ENCODE assay signal across 29 cellular contexts in the genomic region with DNA sequence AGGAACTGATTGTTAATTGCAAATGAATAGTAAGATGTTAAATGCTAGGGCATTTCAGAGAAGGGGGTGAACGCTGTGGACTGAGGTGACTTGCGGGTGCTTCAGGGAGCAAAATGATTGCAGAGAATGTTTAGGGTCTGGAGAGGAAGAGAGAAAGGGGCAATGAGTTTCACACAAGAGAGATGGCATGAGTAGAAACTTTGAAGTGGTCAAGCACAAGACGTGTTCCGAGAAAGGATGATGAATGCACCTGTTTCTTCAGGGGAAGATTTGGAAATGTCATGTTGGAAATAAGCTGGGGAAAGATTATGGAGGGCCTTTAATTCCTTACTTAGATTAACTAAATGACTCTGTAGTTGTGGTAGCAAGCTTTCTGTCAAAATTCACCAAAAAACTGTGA. TPM values are rescaled to one million over a fixed set of nuclear protein-coding genes. Genes with fewer than 3 reads are reported as not detected.
A peak's percentile ranks its signal among the peaks of the same experiment; 100 is the strongest.
DNase-seq lines count a peak whose midpoint lies in the region; ATAC-seq, FAIRE-seq and TF ChIP-seq lines count a peak whose summit lies in the region.
"Had no signal": no experiment of that assay in that cellular context is flagged by ENCODE, and none has a peak within 500 bp of the region (broad histone marks: within the 10 kb centered on the region; RNA-seq: fewer than 3 reads in every experiment).

No MANE protein-coding gene starts in this region.

- no peaks in the 10 kb centered on the region for H3K27me3 Mint-ChIP-seq in activated CD4-positive, alpha-beta memory T cell treated with anti-CD3 and anti-CD28 coated beads for 36 hours
- H3K27me3 Mint-ChIP-seq in activated CD4-positive, alpha-beta memory T cell treated with anti-CD3 and anti-CD28 coated beads, Interleukin-2, amount 10 ng/mL, durations not matched to agents 7 days and 5 days = peaks cover 2% of the 10 kb centered on the region
- H3K27me3 Mint-ChIP-seq in activated T-helper 2 cell treated with anti-CD3 and anti-CD28 coated beads, Interferon-gamma antibody, Interleukin-2, Interleukin-4, amounts not matched to agents 10 μg/mL and 5 μg/mL and 100 μg/mL, durations not matched to agents 14 hours and 24 hours and 36 hours (ENCODE audit: low read depth) = no peaks in the 10 kb centered on the region
- H3K27me3 Mint-ChIP-seq: activated CD8-positive, alpha-beta memory T cell treated with anti-CD3 and anti-CD28 coated beads, Interleukin-2, amount 10 ng/mL, durations not matched to agents 7 days and 5 days; naive B cell; type B pancreatic cell had no signal

- DNase-seq in activated CD4-positive, alpha-beta memory T cell treated with anti-CD3 and anti-CD28 coated beads for 36 hours = no peak
- no peak for DNase-seq in activated CD4-positive, alpha-beta memory T cell treated with anti-CD3 and anti-CD28 coated beads, Interleukin-2, amount 10 ng/mL, durations not matched to agents 7 days and 5 days
- DNase-seq in GM12891 (ENCODE audit: insufficient read length, low spot score) (no peak), tibial artery (no peak), DMS114 treated with DMSO at 0.1 percent for 48 hours (lab: John Stamatoyannopoulos, UW; ENCODE audit: unreplicated experiment) (no peak), NCI-H510A treated with DMSO at 0.1 percent for 48 hours (lab: John Stamatoyannopoulos, UW) (no peak)
- DNase-seq in activated T-helper 2 cell treated with anti-CD3 and anti-CD28 coated beads, Interferon-gamma antibody, Interleukin-2, Interleukin-4, amounts not matched to agents 10 μg/mL and 5 μg/mL and 100 μg/mL, durations not matched to agents 14 hours and 24 hours and 36 hours (ENCODE audit: low spot score) = no peak
- peak in 1 of 2 donors; percentile 54 for DNase-seq in stimulated activated effector memory CD8-positive, alpha-beta T cell treated with anti-CD3 and anti-CD28 coated beads, Interleukin-12 subunit alpha, Interleukin-12 subunit beta, amount 100 ng/mL, for 72 hours (ENCODE audit: low spot score in 2 of 2)
- DNase-seq: activated CD4-positive, CD25-positive, alpha-beta regulatory T cell; activated CD8-positive, alpha-beta memory T cell treated with anti-CD3 and anti-CD28 coated beads, Interleukin-2, amount 10 ng/mL, durations not matched to agents 7 days and 5 days; activated effector memory CD4-positive, alpha-beta T cell treated with anti-CD3 and anti-CD28 coated beads, Interleukin-2, amount 50 U/mL, for 16 hours; C1 segment of cervical spinal cord; heart left ventricle; left colon; mesendoderm; NCI-H1417 treated with DMSO at 0.1 percent for 48 hours; NCI-H446; SJCRH30; spleen; stimulated activated CD4-positive, alpha-beta T cell treated with anti-CD3 and anti-CD28 coated beads, Interleukin-4, amount 100 ng/mL, for 1 hour had no signal

- H3K27ac Mint-ChIP-seq in activated CD4-positive, alpha-beta memory T cell treated with anti-CD3 and anti-CD28 coated beads for 36 hours = peak overlapping the region; percentile 55
- no peak overlapping the region for H3K27ac Mint-ChIP-seq in activated CD4-positive, alpha-beta memory T cell treated with anti-CD3 and anti-CD28 coated beads, Interleukin-2, amount 10 ng/mL, durations not matched to agents 7 days and 5 days
- H3K27ac Mint-ChIP-seq in activated T-helper 2 cell treated with anti-CD3 and anti-CD28 coated beads, Interferon-gamma antibody, Interleukin-2, Interleukin-4, amounts not matched to agents 10 μg/mL and 5 μg/mL and 100 μg/mL, durations not matched to agents 14 hours and 24 hours and 36 hours = peak overlapping the region; percentile 24
- no peak overlapping the region for H3K27ac Mint-ChIP-seq in stimulated activated effector memory CD8-positive, alpha-beta T cell treated with anti-CD3 and anti-CD28 coated beads, Interleukin-12 subunit alpha, Interleukin-12 subunit beta, amount 100 ng/mL, for 72 hours
- H3K27ac Mint-ChIP-seq: type B pancreatic cell had no signal

- H3K4me3 Mint-ChIP-seq in activated CD4-positive, alpha-beta memory T cell treated with anti-CD3 and anti-CD28 coated beads for 36 hours = no peak overlapping the region
- no peak overlapping the region for H3K4me3 Mint-ChIP-seq in activated CD4-positive, alpha-beta memory T cell treated with anti-CD3 and anti-CD28 coated beads, Interleukin-2, amount 10 ng/mL, durations not matched to agents 7 days and 5 days
- H3K4me3 Mint-ChIP-seq in activated T-helper 2 cell treated with anti-CD3 and anti-CD28 coated beads, Interferon-gamma antibody, Interleukin-2, Interleukin-4, amounts not matched to agents 10 μg/mL and 5 μg/mL and 100 μg/mL, durations not matched to agents 14 hours and 24 hours and 36 hours (ENCODE audit: low read depth) = peak overlapping the region; percentile 0
- peak overlapping the region; percentile 8 for H3K4me3 Mint-ChIP-seq in stimulated activated effector memory CD8-positive, alpha-beta T cell treated with anti-CD3 and anti-CD28 coated beads, Interleukin-12 subunit alpha, Interleukin-12 subunit beta, amount 100 ng/mL, for 72 hours
- H3K4me3 Mint-ChIP-seq: activated CD8-positive, alpha-beta memory T cell treated with anti-CD3 and anti-CD28 coated beads, Interleukin-2, amount 10 ng/mL, durations not matched to agents 7 days and 5 days; type B pancreatic cell had no signal

- H3K9me3 ChIP-seq in tibial artery = no peaks in the 10 kb centered on the region
- H3K9me3 ChIP-seq: ascending aorta, HAP-1, heart left ventricle, right atrium auricular region, SJCRH30, spleen had no signal

- no peaks in the 10 kb centered on the region for H3K27me3 ChIP-seq in tibial artery
- H3K27me3 ChIP-seq: ascending aorta, heart left ventricle, right atrium auricular region, SJCRH30, spleen had no signal

- POLR2A ChIA-PET in activated CD4-positive, alpha-beta memory T cell treated with anti-CD3 and anti-CD28 coated beads for 36 hours (lab: Charles Lee) = interaction anchor here (0.9 to 2.2 kb wide), 4 partner anchors 39 to 81 kb away, joined by 4 to 14 read pairs (median 9); a partner anchor contains a TSS
- POLR2A ChIA-PET in activated CD4-positive, alpha-beta memory T cell treated with anti-CD3 and anti-CD28 coated beads, Interleukin-2, amount 10 ng/mL, durations not matched to agents 7 days and 5 days (lab: Charles Lee) = interaction anchor here (0.7 to 1.9 kb wide), 5 partner anchors 38 to 84 kb away, joined by 3 to 13 read pairs (median 8); a partner anchor contains a TSS

- H3K36me3 ChIP-seq in tibial artery = no peaks in the 10 kb centered on the region
- H3K36me3 ChIP-seq: ascending aorta, HAP-1, heart left ventricle, right atrium auricular region, SJCRH30, spleen had no signal

- TF ChIP-seq CTCF in tibial artery (IDR thresholded peaks at IDR 0.05) = no peak

- no peaks in the 10 kb centered on the region for H3K9me3 Mint-ChIP-seq in activated CD4-positive, alpha-beta memory T cell treated with anti-CD3 and anti-CD28 coated beads for 36 hours
- H3K9me3 Mint-ChIP-seq in activated CD4-positive, alpha-beta memory T cell treated with anti-CD3 and anti-CD28 coated beads, Interleukin-2, amount 10 ng/mL, durations not matched to agents 7 days and 5 days = peaks cover 2% of the 10 kb centered on the region
- no peaks in the 10 kb centered on the region for H3K9me3 Mint-ChIP-seq in activated T-helper 2 cell treated with anti-CD3 and anti-CD28 coated beads, Interferon-gamma antibody, Interleukin-2, Interleukin-4, amounts not matched to agents 10 μg/mL and 5 μg/mL and 100 μg/mL, durations not matched to agents 14 hours and 24 hours and 36 hours
- no peaks in the 10 kb centered on the region for H3K9me3 Mint-ChIP-seq in stimulated activated effector memory CD8-positive, alpha-beta T cell treated with anti-CD3 and anti-CD28 coated beads, Interleukin-12 subunit alpha, Interleukin-12 subunit beta, amount 100 ng/mL, for 72 hours
- H3K9me3 Mint-ChIP-seq: naive B cell, type B pancreatic cell had no signal

- no peak for ATAC-seq in stimulated activated effector memory CD8-positive, alpha-beta T cell treated with anti-CD3 and anti-CD28 coated beads, Interleukin-12 subunit alpha, Interleukin-12 subunit beta, amount 100 ng/mL, for 72 hours
- ATAC-seq: left colon had no signal

- no peak overlapping the region for H3K27ac ChIP-seq in tibial artery
- H3K27ac ChIP-seq: ascending aorta, right atrium auricular region, SJCRH30 had no signal

- H3K4me3 ChIP-seq in tibial artery = no peak overlapping the region
- H3K4me3 ChIP-seq: ascending aorta, HAP-1, heart left ventricle, right atrium auricular region, SJCRH30, spleen had no signal

- intact Hi-C loops in activated CD4-positive, alpha-beta memory T cell treated with anti-CD3 and anti-CD28 coated beads for 36 hours (cut with micrococcal nuclease) = loop anchor here (1.0 to 10.0 kb wide), 2 partner anchors 227 to 350 kb away; no protein-coding TSS in a partner anchor
- intact Hi-C loops in activated T-helper 2 cell treated with anti-CD3 and anti-CD28 coated beads, Interferon-gamma antibody, Interleukin-2, Interleukin-4, amounts not matched to agents 10 μg/mL and 5 μg/mL and 100 μg/mL, durations not matched to agents 14 hours and 24 hours and 36 hours (cut with micrococcal nuclease) = loop anchor here (5.0 to 10.0 kb wide), 4 partner anchors 138 to 1987 kb away; no protein-coding TSS in a partner anchor
- intact Hi-C loops in tibial artery (cut with DNase I; ENCODE audit: low total_unique reads) = no loop called here

- no peak for TF ChIP-seq POLR2A in GM12891 (IDR thresholded peaks at IDR 0.05; ENCODE audit: low read depth, low read length)

- CTCF ChIA-PET in activated CD4-positive, alpha-beta memory T cell treated with anti-CD3 and anti-CD28 coated beads for 36 hours (lab: Charles Lee) = interaction anchor here (1.3 to 2.5 kb wide), 4 partner anchors 25 to 81 kb away, joined by 3 to 16 read pairs (median 9); a partner anchor contains a TSS
- CTCF ChIA-PET in activated CD4-positive, alpha-beta memory T cell treated with anti-CD3 and anti-CD28 coated beads, Interleukin-2, amount 10 ng/mL, durations not matched to agents 7 days and 5 days (lab: Charles Lee) = interaction anchor here (1.1 to 2.3 kb wide), 5 partner anchors 39 to 83 kb away, joined by 3 to 7 read pairs (median 4); no protein-coding TSS in a partner anchor

- no peaks in the 10 kb centered on the region for H3K4me1 ChIP-seq in tibial artery
- H3K4me1 ChIP-seq: ascending aorta, HAP-1, right atrium auricular region, SJCRH30 had no signal

- H3K4me1 Mint-ChIP-seq in activated CD4-positive, alpha-beta memory T cell treated with anti-CD3 and anti-CD28 coated beads for 36 hours (ENCODE audit: low read depth) = peaks cover 67% of the 10 kb centered on the region
- peaks cover 65% of the 10 kb centered on the region for H3K4me1 Mint-ChIP-seq in activated CD4-positive, alpha-beta memory T cell treated with anti-CD3 and anti-CD28 coated beads, Interleukin-2, amount 10 ng/mL, durations not matched to agents 7 days and 5 days
- H3K4me1 Mint-ChIP-seq in activated T-helper 2 cell treated with anti-CD3 and anti-CD28 coated beads, Interferon-gamma antibody, Interleukin-2, Interleukin-4, amounts not matched to agents 10 μg/mL and 5 μg/mL and 100 μg/mL, durations not matched to agents 14 hours and 24 hours and 36 hours (ENCODE audit: low read depth) = peaks cover 69% of the 10 kb centered on the region
- peaks cover 59% of the 10 kb centered on the region for H3K4me1 Mint-ChIP-seq in stimulated activated effector memory CD8-positive, alpha-beta T cell treated with anti-CD3 and anti-CD28 coated beads, Interleukin-12 subunit alpha, Interleukin-12 subunit beta, amount 100 ng/mL, for 72 hours

- FAIRE-seq in GM12891 (lab: Jason Lieb, UNC) = peak; percentile 52
- FAIRE-seq: RCC 7860 had no signal

- no peaks in the 10 kb centered on the region for H3K36me3 Mint-ChIP-seq in activated CD4-positive, alpha-beta memory T cell treated with anti-CD3 and anti-CD28 coated beads for 36 hours
- peaks cover 13% of the 10 kb centered on the region for H3K36me3 Mint-ChIP-seq in activated CD4-positive, alpha-beta memory T cell treated with anti-CD3 and anti-CD28 coated beads, Interleukin-2, amount 10 ng/mL, durations not matched to agents 7 days and 5 days (ENCODE audit: low read depth)
- no peaks in the 10 kb centered on the region for H3K36me3 Mint-ChIP-seq in activated T-helper 2 cell treated with anti-CD3 and anti-CD28 coated beads, Interferon-gamma antibody, Interleukin-2, Interleukin-4, amounts not matched to agents 10 μg/mL and 5 μg/mL and 100 μg/mL, durations not matched to agents 14 hours and 24 hours and 36 hours (ENCODE audit: low read depth)
- peaks cover 7% of the 10 kb centered on the region for H3K36me3 Mint-ChIP-seq in stimulated activated effector memory CD8-positive, alpha-beta T cell treated with anti-CD3 and anti-CD28 coated beads, Interleukin-12 subunit alpha, Interleukin-12 subunit beta, amount 100 ng/mL, for 72 hours
- H3K36me3 Mint-ChIP-seq: naive B cell, type B pancreatic cell had no signal

RNA-seq across cellular contexts. Expression of a gene that starts 43.4 kb away (rescaled TPM):
- 1 to 10 TPM; 3.1 to 3.8 TPM for total RNA-seq in activated CD4-positive, alpha-beta memory T cell treated with anti-CD3 and anti-CD28 coated beads for 36 hours
- total RNA-seq in activated CD4-positive, alpha-beta memory T cell treated with anti-CD3 and anti-CD28 coated beads, Interleukin-2, amount 10 ng/mL, durations not matched to agents 7 days and 5 days = 1 to 10 TPM; 1.3 to 1.5 TPM
- 0.71 TPM for polyA plus RNA-seq in GM12891 (2012; ENCODE audit: low read depth, missing spikeins)
- total RNA-seq in activated T-helper 2 cell treated with anti-CD3 and anti-CD28 coated beads, Interferon-gamma antibody, Interleukin-2, Interleukin-4, amounts not matched to agents 10 μg/mL and 5 μg/mL and 100 μg/mL, durations not matched to agents 14 hours and 24 hours and 36 hours = 1.1 TPM in 2 replicates
- total RNA-seq: A673, ascending aorta, M059J, osteocyte, SJCRH30 had no signal
- polyA plus RNA-seq: heart left ventricle had no signal

Comparison
In these comparisons a context has a peak if more than half of its experiments do, and no peak if none do; other contexts are left out.
1. H3K27ac Mint-ChIP-seq: peak in activated CD4-positive, alpha-beta memory T cell treated with anti-CD3 and anti-CD28 coated beads for 36 hours (single experiment) and activated T-helper 2 cell treated with anti-CD3 and anti-CD28 coated beads, Interferon-gamma antibody, Interleukin-2, Interleukin-4, amounts not matched to agents 10 μg/mL and 5 μg/mL and 100 μg/mL, durations not matched to agents 14 hours and 24 hours and 36 hours (single experiment); none in activated CD4-positive, alpha-beta memory T cell treated with anti-CD3 and anti-CD28 coated beads, Interleukin-2, amount 10 ng/mL, durations not matched to agents 7 days and 5 days (single experiment) and stimulated activated effector memory CD8-positive, alpha-beta T cell treated with anti-CD3 and anti-CD28 coated beads, Interleukin-12 subunit alpha, Interleukin-12 subunit beta, amount 100 ng/mL, for 72 hours (single experiment).
2. H3K4me3 Mint-ChIP-seq: peak in activated T-helper 2 cell treated with anti-CD3 and anti-CD28 coated beads, Interferon-gamma antibody, Interleukin-2, Interleukin-4, amounts not matched to agents 10 μg/mL and 5 μg/mL and 100 μg/mL, durations not matched to agents 14 hours and 24 hours and 36 hours (single experiment) and stimulated activated effector memory CD8-positive, alpha-beta T cell treated with anti-CD3 and anti-CD28 coated beads, Interleukin-12 subunit alpha, Interleukin-12 subunit beta, amount 100 ng/mL, for 72 hours (single experiment); none in activated CD4-positive, alpha-beta memory T cell treated with anti-CD3 and anti-CD28 coated beads for 36 hours (single experiment) and activated CD4-positive, alpha-beta memory T cell treated with anti-CD3 and anti-CD28 coated beads, Interleukin-2, amount 10 ng/mL, durations not matched to agents 7 days and 5 days (single experiment).